In genomic region chr14:73720636-73721035, GRCh38 we compare ENCODE assay signal across 25 cellular contexts. TPM values are rescaled to one million over a fixed set of nuclear protein-coding genes. Genes with fewer than 3 reads are reported as not detected.
DNase-seq lines count a peak whose midpoint lies in the region; ATAC-seq and TF ChIP-seq lines count a peak whose summit lies in the region.
"Had no signal": no experiment of that assay in that cellular context is flagged by ENCODE, and none has a peak within 500 bp of the region (broad histone marks: within the 10 kb centered on the region; RNA-seq: fewer than 3 reads in every experiment).

No MANE protein-coding gene starts in this region.

- H3K4me3 ChIP-seq in CD4-positive, alpha-beta memory T cell (ENCODE audit: low read length in 2 of 2) = no peak overlapping the region
- no peak overlapping the region for H3K4me3 ChIP-seq in gastrocnemius medialis
- H3K4me3 ChIP-seq: dorsolateral prefrontal cortex, lower lobe of right lung, mucosa of descending colon, pancreas, Peyer's patch, right atrium auricular region had no signal

- TF ChIP-seq POLR2A in gastrocnemius medialis (IDR thresholded peaks at IDR 0.05) = no peak

- H3K4me3 Mint-ChIP-seq in activated CD4-positive, alpha-beta T cell treated with anti-CD3 and anti-CD28 coated beads, Interleukin-2, amount 10 ng/mL, durations not matched to agents 24 days and 14 days = no peak overlapping the region
- no peak overlapping the region for H3K4me3 Mint-ChIP-seq in CD4-positive, alpha-beta memory T cell
- H3K4me3 Mint-ChIP-seq in effector memory CD8-positive, alpha-beta T cell = no peak overlapping the region
- H3K4me3 Mint-ChIP-seq: nephron progenitor cell had no signal

- H3K27me3 Mint-ChIP-seq in activated CD4-positive, alpha-beta T cell treated with anti-CD3 and anti-CD28 coated beads, Interleukin-2, amount 10 ng/mL, durations not matched to agents 24 days and 14 days = no peaks in the 10 kb centered on the region
- no peaks in the 10 kb centered on the region for H3K27me3 Mint-ChIP-seq in CD4-positive, alpha-beta memory T cell
- H3K27me3 Mint-ChIP-seq in effector memory CD8-positive, alpha-beta T cell = no peaks in the 10 kb centered on the region

- peaks cover 30% of the 10 kb centered on the region for H3K4me1 ChIP-seq in CD4-positive, alpha-beta memory T cell (ENCODE audit: insufficient read depth, low read length)
- H3K4me1 ChIP-seq in gastrocnemius medialis = peaks cover 31 to 32% of the 10 kb centered on the region in 2 donors
- H3K4me1 ChIP-seq: pancreas had no signal

- CTCF ChIA-PET in CD4-positive, alpha-beta memory T cell (lab: Charles Lee; ENCODE audit: partially characterized antibody) = interaction anchor here (0.5 to 1.2 kb wide), 3 partner anchors 59 to 115 kb away, joined by 3 to 4 read pairs (median 3); no protein-coding TSS in a partner anchor

- in situ Hi-C loops in gastrocnemius medialis (cut with MboI; ENCODE audit: low sequenced_read_pairs in 4 of 4) = loop anchor here in 1 of 4 donors (10.0 kb wide), 2 partner anchors 64 to 86 kb away; no protein-coding TSS in a partner anchor

- no peak for TF ChIP-seq CTCF in gastrocnemius medialis (IDR thresholded peaks at IDR 0.05 in 4 of 5, conservative IDR thresholded peaks at IDR 0.05 in 1 of 5)

- intact Hi-C loops in activated CD4-positive, alpha-beta T cell treated with anti-CD3 and anti-CD28 coated beads, Interleukin-2, amount 10 ng/mL, durations not matched to agents 24 days and 14 days (cut with micrococcal nuclease) = no loop called here
- intact Hi-C loops in CD4-positive, alpha-beta memory T cell (cut with micrococcal nuclease) = no loop called here
- intact Hi-C loops in gastrocnemius medialis (cut with DNase I; ENCODE audit: low total_unique reads) = loop anchor here (5.0 to 10.0 kb wide), 3 partner anchors 153 to 364 kb away; partner anchors contain the start of genes ACOT2, ALDH6A1, COQ6 and FAM161B

- peak overlapping the region; percentile 5 for H3K27ac Mint-ChIP-seq in activated CD4-positive, alpha-beta T cell treated with anti-CD3 and anti-CD28 coated beads, Interleukin-2, amount 10 ng/mL, durations not matched to agents 24 days and 14 days
- peak overlapping the region in 4 of 7 donors; percentile 41 to 72 (median 44) for H3K27ac Mint-ChIP-seq in CD4-positive, alpha-beta memory T cell
- peak overlapping the region; percentile 56 to 75 for H3K27ac Mint-ChIP-seq in effector memory CD8-positive, alpha-beta T cell

- DNase-seq in activated CD4-positive, alpha-beta T cell treated with anti-CD3 and anti-CD28 coated beads, Interleukin-2, amount 10 ng/mL, durations not matched to agents 24 days and 14 days = no peak
- DNase-seq in activated CD4-positive, alpha-beta T cell treated with anti-CD3 and anti-CD28 coated beads for 48 hours = no peak
- DNase-seq in CD4-positive, alpha-beta memory T cell = no peak
- no peak for DNase-seq in effector memory CD8-positive, alpha-beta T cell
- DNase-seq in gastrocnemius medialis = no peak
- DNase-seq: activated CD4-positive, CD25-positive, alpha-beta regulatory T cell; activated naive CD4-positive, alpha-beta T cell; activated T-cell treated with anti-CD3 and anti-CD28 coated beads, Interleukin-2, amount 50 U/mL, for 48 hours; amniotic stem cell; brain microvascular endothelial cell; lower lobe of right lung; MV-4-11; NCI-H510A; nephron progenitor cell; pancreas; Peyer's patch; SIG-M5; stimulated activated CD4-positive, alpha-beta T cell treated with anti-CD3 and anti-CD28 coated beads, Interleukin-12 subunit alpha, Interleukin-12 subunit beta, amount 100 ng/mL, for 4 hours; stimulated activated CD4-positive, alpha-beta T cell treated with anti-CD3 and anti-CD28 coated beads, Interleukin-4, amount 100 ng/mL, for 1 hour had no signal

- H3K4me1 Mint-ChIP-seq in activated CD4-positive, alpha-beta T cell treated with anti-CD3 and anti-CD28 coated beads, Interleukin-2, amount 10 ng/mL, durations not matched to agents 24 days and 14 days = peaks cover 6% of the 10 kb centered on the region
- peaks cover 6 to 23% (median 13%) of the 10 kb centered on the region in 4 donors for H3K4me1 Mint-ChIP-seq in CD4-positive, alpha-beta memory T cell
- peaks cover 3% of the 10 kb centered on the region in 2 donors for H3K4me1 Mint-ChIP-seq in effector memory CD8-positive, alpha-beta T cell (ENCODE audit: low read depth in 2 of 2)

- H3K36me3 Mint-ChIP-seq in activated CD4-positive, alpha-beta T cell treated with anti-CD3 and anti-CD28 coated beads, Interleukin-2, amount 10 ng/mL, durations not matched to agents 24 days and 14 days (ENCODE audit: low read depth) = peaks cover 62% of the 10 kb centered on the region
- peaks cover 31 to 77% of the 10 kb centered on the region in 2 donors for H3K36me3 Mint-ChIP-seq in CD4-positive, alpha-beta memory T cell
- H3K36me3 Mint-ChIP-seq in effector memory CD8-positive, alpha-beta T cell (ENCODE audit: insufficient read depth) = peaks cover 81% of the 10 kb centered on the region

- H3K27me3 ChIP-seq in CD4-positive, alpha-beta memory T cell (ENCODE audit: insufficient read depth, low read length) = no peaks in the 10 kb centered on the region
- H3K27me3 ChIP-seq in gastrocnemius medialis = no peaks in the 10 kb centered on the region
- H3K27me3 ChIP-seq: brain microvascular endothelial cell, dorsolateral prefrontal cortex, pancreas, Peyer's patch, right atrium auricular region had no signal

- H3K36me3 ChIP-seq in CD4-positive, alpha-beta memory T cell (ENCODE audit: insufficient read depth, low read length) = peaks cover 68% of the 10 kb centered on the region
- peaks cover 0 to 54% of the 10 kb centered on the region in 2 donors for H3K36me3 ChIP-seq in gastrocnemius medialis

- no peaks in the 10 kb centered on the region for H3K9me3 ChIP-seq in CD4-positive, alpha-beta memory T cell (ENCODE audit: control insufficient read depth in 1 of 2, low read length in 2 of 2)
- no peaks in the 10 kb centered on the region for H3K9me3 ChIP-seq in gastrocnemius medialis
- H3K9me3 ChIP-seq: lower lobe of right lung, mucosa of descending colon, pancreas, Peyer's patch, right atrium auricular region had no signal

- ATAC-seq in effector memory CD8-positive, alpha-beta T cell (replicated peaks) = no peak
- ATAC-seq in gastrocnemius medialis = no peak
- no peak for ATAC-seq in HG03565 (IDR thresholded peaks at IDR 0.05; ENCODE audit: unreplicated experiment)
- ATAC-seq in GM18519 (IDR thresholded peaks at IDR 0.05; ENCODE audit: low FRiP score, unreplicated experiment) = no peak
- no peak for ATAC-seq in GM21526 (IDR thresholded peaks at IDR 0.05; ENCODE audit: low FRiP score, unreplicated experiment)
- ATAC-seq: lower lobe of right lung, mucosa of descending colon, pancreas had no signal

- no peak overlapping the region for H3K27ac ChIP-seq in CD4-positive, alpha-beta memory T cell (ENCODE audit: low read depth, low read length)
- H3K27ac ChIP-seq in gastrocnemius medialis = peak overlapping the region; percentile 35 to 94 (median 90)
- H3K27ac ChIP-seq: brain microvascular endothelial cell, lower lobe of right lung, pancreas, right atrium auricular region had no signal

- H3K9me3 Mint-ChIP-seq in activated CD4-positive, alpha-beta T cell treated with anti-CD3 and anti-CD28 coated beads, Interleukin-2, amount 10 ng/mL, durations not matched to agents 24 days and 14 days = no peaks in the 10 kb centered on the region
- H3K9me3 Mint-ChIP-seq in CD4-positive, alpha-beta memory T cell = no peaks in the 10 kb centered on the region
- H3K9me3 Mint-ChIP-seq in effector memory CD8-positive, alpha-beta T cell = no peaks in the 10 kb centered on the region
- H3K9me3 Mint-ChIP-seq: nephron progenitor cell had no signal

- POLR2A ChIA-PET in CD4-positive, alpha-beta memory T cell (lab: Charles Lee; ENCODE audit: partially characterized antibody) = interaction anchor here (1.0 to 1.2 kb wide), 2 partner anchors 65 to 106 kb away, joined by 3 to 4 read pairs; no protein-coding TSS in a partner anchor

RNA-seq across cellular contexts. Expression of gene PNMA1, which starts 6.5 kb away (rescaled TPM):
- total RNA-seq in activated CD4-positive, alpha-beta T cell treated with anti-CD3 and anti-CD28 coated beads, Interleukin-2, amount 10 ng/mL, durations not matched to agents 24 days and 14 days = 29.7 and 30.4 TPM in 2 replicates
- total RNA-seq in CD4-positive, alpha-beta memory T cell = 10 to 100 TPM; 53.3 to 59.3 TPM
- 10 to 100 TPM; 47.8 to 56.3 TPM for polyA plus RNA-seq in CD4-positive, alpha-beta memory T cell
- total RNA-seq in gastrocnemius medialis = 10 to 100 TPM in 1 of 4 donors, 1 to 10 TPM in 3; 7.6 to 18.5 (median 8.8) TPM

Comparison
In these comparisons a context has a peak if more than half of its experiments do, and no peak if none do; other contexts are left out.
1. H3K27ac Mint-ChIP-seq: peak in every context shown above with its lines; median percentile 66 in effector memory CD8-positive, alpha-beta T cell; 44 in CD4-positive, alpha-beta memory T cell; 5 in activated CD4-positive, alpha-beta T cell treated with anti-CD3 and anti-CD28 coated beads, Interleukin-2, amount 10 ng/mL, durations not matched to agents 24 days and 14 days.